23 cellular contexts compared by ENCODE assay signal in the genomic region with DNA sequence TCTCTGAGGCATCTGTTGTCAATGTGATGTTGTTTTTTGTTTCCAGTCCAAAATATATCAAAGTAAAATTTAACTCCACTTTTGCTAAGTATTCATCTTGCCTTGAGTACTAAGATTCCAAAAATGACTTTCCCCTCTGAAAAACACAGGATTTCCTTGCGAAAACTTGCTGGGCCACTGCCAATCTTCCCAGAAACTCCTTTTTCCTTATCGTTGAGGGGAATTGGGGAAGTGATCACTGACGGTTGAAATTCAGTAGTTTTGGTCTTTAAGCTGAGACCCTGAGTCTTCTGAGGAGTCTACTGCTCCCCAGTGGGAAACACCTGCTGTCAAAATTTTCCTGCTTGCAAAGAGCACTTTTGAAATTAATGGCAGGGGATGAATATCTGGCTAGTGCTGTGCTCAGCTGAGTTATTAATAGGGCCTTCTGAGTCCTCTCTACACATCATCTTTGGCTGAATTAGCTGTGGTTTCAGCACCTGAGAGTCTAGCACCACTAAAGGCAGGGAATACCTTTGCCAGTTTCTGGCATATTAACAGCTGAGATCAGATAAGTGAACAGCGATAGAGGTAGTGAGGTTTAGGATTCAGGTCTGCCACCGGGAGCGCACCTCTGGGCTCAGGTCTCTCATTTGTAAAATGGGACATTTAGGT. TPM values are rescaled to one million over a fixed set of nuclear protein-coding genes. Genes with fewer than 3 reads are reported as not detected.
"Had no signal": no experiment of that assay in that cellular context is flagged by ENCODE, and none has a peak within 500 bp of the region (broad histone marks: within the 10 kb centered on the region; RNA-seq: fewer than 3 reads in every experiment).

No MANE protein-coding gene starts in this region.

- ATAC-seq: activated CD8-positive, alpha-beta T cell treated with anti-CD3 and anti-CD28 coated beads for 36 hours; left colon; stimulated activated naive CD8-positive, alpha-beta T cell treated with anti-CD3 and anti-CD28 coated beads, Interleukin-15, amount 100 ng/mL, for 72 hours had no signal

- H3K9me3 ChIP-seq: prostate gland, right atrium auricular region, vagina had no signal

- H3K36me3 ChIP-seq: prostate gland, right atrium auricular region, vagina had no signal

- H3K27ac Mint-ChIP-seq: activated CD4-positive, alpha-beta T cell treated with anti-CD3 and anti-CD28 coated beads, Interleukin-2, amount 10 ng/mL, durations not matched to agents 24 days and 14 days; activated CD8-positive, alpha-beta T cell treated with anti-CD3 and anti-CD28 coated beads for 36 hours; activated naive CD8-positive, alpha-beta T cell treated with anti-CD3 and anti-CD28 coated beads, Interleukin-2, amount 10 ng/mL, durations not matched to agents 7 days and 5 days; activated T-cell treated with anti-CD3 and anti-CD28 coated beads, Interleukin-2, amount 50 U/mL, for 24 hours; activated T-helper 2 cell treated with anti-CD3 and anti-CD28 coated beads, Interferon-gamma antibody, Interleukin-2, Interleukin-4, amounts not matched to agents 10 μg/mL and 5 μg/mL and 100 μg/mL, durations not matched to agents 14 hours and 24 hours and 36 hours; stimulated activated naive CD8-positive, alpha-beta T cell treated with anti-CD3 and anti-CD28 coated beads, Interleukin-15, amount 100 ng/mL, for 72 hours had no signal

- H3K27me3 ChIP-seq: dorsolateral prefrontal cortex, right atrium auricular region, vagina had no signal

- H3K27me3 Mint-ChIP-seq: activated CD8-positive, alpha-beta T cell treated with anti-CD3 and anti-CD28 coated beads for 36 hours; stimulated activated naive CD8-positive, alpha-beta T cell treated with anti-CD3 and anti-CD28 coated beads, Interleukin-15, amount 100 ng/mL, for 72 hours had no signal

- H3K4me3 Mint-ChIP-seq: activated CD4-positive, alpha-beta T cell treated with anti-CD3 and anti-CD28 coated beads, Interleukin-2, amount 10 ng/mL, durations not matched to agents 24 days and 14 days; activated CD8-positive, alpha-beta T cell treated with anti-CD3 and anti-CD28 coated beads for 36 hours; activated naive CD8-positive, alpha-beta T cell treated with anti-CD3 and anti-CD28 coated beads, Interleukin-2, amount 10 ng/mL, durations not matched to agents 7 days and 5 days; activated T-cell treated with anti-CD3 and anti-CD28 coated beads, Interleukin-2, amount 50 U/mL, for 24 hours; stimulated activated naive CD8-positive, alpha-beta T cell treated with anti-CD3 and anti-CD28 coated beads, Interleukin-15, amount 100 ng/mL, for 72 hours had no signal

- H3K9me3 Mint-ChIP-seq: activated CD8-positive, alpha-beta T cell treated with anti-CD3 and anti-CD28 coated beads for 36 hours; activated naive CD8-positive, alpha-beta T cell treated with anti-CD3 and anti-CD28 coated beads, Interleukin-2, amount 10 ng/mL, durations not matched to agents 7 days and 5 days; activated T-cell treated with anti-CD3 and anti-CD28 coated beads, Interleukin-2, amount 50 U/mL, for 24 hours had no signal

- H3K4me1 ChIP-seq: prostate gland had no signal

- H3K4me3 ChIP-seq: dorsolateral prefrontal cortex, prostate gland, right atrium auricular region, vagina had no signal

- DNase-seq: activated CD4-positive, alpha-beta T cell treated with anti-CD3 and anti-CD28 coated beads, Interleukin-2, amount 10 ng/mL, durations not matched to agents 24 days and 14 days; activated CD8-positive, alpha-beta T cell treated with anti-CD3 and anti-CD28 coated beads for 36 hours; activated naive CD4-positive, alpha-beta T cell treated with Interleukin-2 at 50 U/mL for 16 hours; activated naive CD8-positive, alpha-beta T cell treated with anti-CD3 and anti-CD28 coated beads, Interleukin-2, amount 10 ng/mL, durations not matched to agents 7 days and 5 days; activated T-cell treated with anti-CD3 and anti-CD28 coated beads, Interleukin-2, amount 50 U/mL, for 24 hours; amygdala; caudate nucleus; dorsolateral prefrontal cortex; foreskin fibroblast; hypothalamus; islet precursor cell; left colon; mammary epithelial cell; midbrain; small intestine; stimulated activated CD4-positive, alpha-beta T cell treated with anti-CD3 and anti-CD28 coated beads, Interleukin-4, amount 100 ng/mL, for 1 hour; stimulated activated naive CD8-positive, alpha-beta T cell treated with anti-CD3 and anti-CD28 coated beads, Interleukin-15, amount 100 ng/mL, for 72 hours; trophoblast cell had no signal

- H3K27ac ChIP-seq: epithelial cell of prostate, prostate gland, vagina had no signal

RNA-seq across cellular contexts. Expression of a gene that starts 18.0 kb away (rescaled TPM):
- total RNA-seq: activated CD4-positive, alpha-beta T cell treated with anti-CD3 and anti-CD28 coated beads, Interleukin-2, amount 10 ng/mL, durations not matched to agents 24 days and 14 days; activated CD8-positive, alpha-beta T cell treated with anti-CD3 and anti-CD28 coated beads for 36 hours; activated T-helper 2 cell treated with anti-CD3 and anti-CD28 coated beads, Interferon-gamma antibody, Interleukin-2, Interleukin-4, amounts not matched to agents 10 μg/mL and 5 μg/mL and 100 μg/mL, durations not matched to agents 14 hours and 24 hours and 36 hours had no signal
